8 cellular contexts compared by ENCODE assay signal in the genomic region with DNA sequence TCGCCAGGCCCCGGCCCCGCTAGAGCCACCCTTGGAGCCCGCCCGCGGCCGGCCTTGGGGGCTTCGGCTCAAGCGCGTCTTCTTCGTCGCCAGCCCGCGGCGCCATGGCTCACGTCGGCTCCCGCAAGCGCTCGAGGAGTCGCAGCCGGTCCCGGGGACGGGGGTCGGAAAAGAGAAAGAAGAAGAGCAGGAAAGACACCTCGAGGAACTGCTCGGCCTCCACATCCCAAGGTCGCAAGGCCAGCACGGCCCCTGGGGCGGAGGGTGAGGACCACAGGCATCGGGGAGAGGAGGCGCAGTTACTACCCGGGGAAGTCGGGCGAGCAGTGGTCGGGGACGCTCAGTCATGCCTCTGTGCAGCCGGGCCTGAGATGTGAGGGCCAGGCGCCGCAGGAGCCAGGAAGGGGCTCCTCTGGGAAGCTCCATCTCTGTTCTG. TPM values are rescaled to one million over a fixed set of nuclear protein-coding genes. Genes with fewer than 3 reads are reported as not detected.
DNase-seq lines count a peak whose midpoint lies in the region; TF ChIP-seq lines count a peak whose summit lies in the region.

No MANE protein-coding gene starts in this region.

- H3K27me3 Mint-ChIP-seq in activated naive CD4-positive, alpha-beta T cell treated with anti-CD3 and anti-CD28 coated beads, Interleukin-2, amount 50 U/mL, for 24 hours = no peaks in the 10 kb centered on the region

- H3K9me3 Mint-ChIP-seq in activated naive CD4-positive, alpha-beta T cell treated with anti-CD3 and anti-CD28 coated beads, Interleukin-2, amount 50 U/mL, for 24 hours = no peaks in the 10 kb centered on the region

- H3K4me1 Mint-ChIP-seq in activated naive CD4-positive, alpha-beta T cell treated with anti-CD3 and anti-CD28 coated beads, Interleukin-2, amount 50 U/mL, for 24 hours = peaks cover 62% of the 10 kb centered on the region

- H3K27me3 ChIP-seq in HL-60 (ENCODE audit: insufficient read depth, poor library complexity, severe bottlenecking) = no peaks in the 10 kb centered on the region

- peaks cover 3% of the 10 kb centered on the region for H3K36me3 Mint-ChIP-seq in activated naive CD4-positive, alpha-beta T cell treated with anti-CD3 and anti-CD28 coated beads, Interleukin-2, amount 50 U/mL, for 24 hours

- peak overlapping the region; percentile 92 for H3K4me3 Mint-ChIP-seq in activated naive CD4-positive, alpha-beta T cell treated with anti-CD3 and anti-CD28 coated beads, Interleukin-2, amount 50 U/mL, for 24 hours

- TF ChIP-seq CTCF in HL-60 (IDR thresholded peaks at IDR 0.05; ENCODE audit: insufficient read depth, low read length) = no peak

- H3K27ac ChIP-seq in HL-60 (replicated peaks) = peak overlapping the region; percentile 81
- peak overlapping the region; percentile 79 for H3K27ac ChIP-seq in angular gyrus (ENCODE audit: low read depth, low read length)
- H3K27ac ChIP-seq in substantia nigra (ENCODE audit: low read depth, low read length, poor library complexity, severe bottlenecking) = peak overlapping the region; percentile 82

- no peak for DNase-seq in activated naive CD4-positive, alpha-beta T cell treated with Interleukin-2 at 50 U/mL for 16 hours
- DNase-seq in HL-60 (ENCODE audit: low read depth in 1 of 2, low spot score in 1 of 2) (no peak), kidney tubule cell (ENCODE audit: low spot score) (peak; percentile 34), substantia nigra (lab: John Stamatoyannopoulos, UW) (peak in 3 of 49 donors; percentile 18 to 48 (median 34)), cerebellum (ENCODE audit: low spot score) (no peak), germinal center (ENCODE audit: low spot score) (no peak)

- H3K27ac Mint-ChIP-seq in activated naive CD4-positive, alpha-beta T cell treated with anti-CD3 and anti-CD28 coated beads, Interleukin-2, amount 50 U/mL, for 24 hours = peak overlapping the region; percentile 86

- peak overlapping the region; percentile 75 for H3K4me3 ChIP-seq in HL-60 (replicated peaks; ENCODE audit: insufficient read depth, low read length)

RNA-seq across cellular contexts. Expression of gene ARL6IP4, which starts 0.6 kb away (rescaled TPM):
- 19.2 TPM for total RNA-seq in cerebellum

RNA-seq across cellular contexts. Expression of gene OGFOD2, which starts 6.0 kb away (rescaled TPM):
- total RNA-seq in cerebellum = 5.0 TPM

RNA-seq across cellular contexts. Expression of gene ABCB9, which starts 14.8 kb away (rescaled TPM):
- 19.1 TPM for total RNA-seq in cerebellum
